ENCODE assay signal across 8 cellular contexts in the genomic region with DNA sequence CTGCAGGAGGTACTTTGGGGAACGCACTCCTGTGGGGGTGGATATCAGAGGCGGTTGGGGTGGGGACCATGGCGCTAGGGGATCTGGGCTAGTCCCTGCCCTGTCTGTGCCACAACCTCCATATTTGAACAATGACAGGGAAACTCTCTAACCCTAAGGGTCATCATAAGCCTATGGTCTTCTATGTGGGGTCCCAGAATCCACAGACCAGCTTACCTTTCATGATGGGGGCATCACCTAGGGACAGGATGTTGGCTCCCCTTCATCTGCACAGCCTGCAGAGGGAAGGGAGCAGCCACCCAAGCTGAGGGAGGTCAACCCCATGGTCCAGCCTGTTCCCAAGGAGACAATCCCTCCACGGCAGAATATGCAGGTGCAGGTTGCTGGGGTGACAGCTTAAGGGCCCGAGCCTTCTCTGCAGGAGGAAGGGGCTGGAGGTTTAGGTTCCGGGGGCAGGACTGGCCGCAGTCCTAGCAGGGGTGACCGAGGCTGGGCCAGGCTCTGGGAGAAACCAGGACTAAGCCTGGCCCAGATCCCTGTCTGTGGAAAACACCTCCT. TPM values are rescaled to one million over a fixed set of nuclear protein-coding genes. Genes with fewer than 3 reads are reported as not detected.
DNase-seq lines count a peak whose midpoint lies in the region; ATAC-seq, FAIRE-seq and TF ChIP-seq lines count a peak whose summit lies in the region.

No MANE protein-coding gene starts in this region.

- H3K4me3 Mint-ChIP-seq in activated T-cell treated with anti-CD3 and anti-CD28 coated beads, Interleukin-2, amount 50 U/mL, for 72 hours = peak overlapping the region; percentile 93 to 96

- peak overlapping the region; percentile 77 for H3K4me2 ChIP-seq in GM12878 (ENCODE audit: control insufficient read depth, insufficient read depth)

- H3K4me1 Mint-ChIP-seq in activated T-cell treated with anti-CD3 and anti-CD28 coated beads, Interleukin-2, amount 50 U/mL, for 72 hours (ENCODE audit: low read depth) = peaks cover 22% of the 10 kb centered on the region

- RAD21 ChIA-PET in GM12878 (lab: Charles Lee; ENCODE audit: unreplicated experiment) = interaction anchor here (0.9 to 1.1 kb wide), 3 partner anchors 76 to 191 kb away, joined by 3 to 4 read pairs (median 3); no protein-coding TSS in a partner anchor

- H3K27ac Mint-ChIP-seq in activated T-cell treated with anti-CD3 and anti-CD28 coated beads, Interleukin-2, amount 50 U/mL, for 72 hours = no peak overlapping the region

- CTCF ChIA-PET in GM12878 (lab: Yijun Ruan, JAX) = interaction anchor here (0.8 to 2.0 kb wide), 8 partner anchors 9 to 918 kb away, joined by 3 to 14 read pairs (median 4); partner anchors contain the start of genes ZNF646 and ZNF668

- H3K4me1 ChIP-seq in GM12878 (ENCODE audit: control insufficient read depth, insufficient read depth, low read length) = peaks cover 13% of the 10 kb centered on the region
- peaks cover 47% of the 10 kb centered on the region for H3K4me1 ChIP-seq in lower lobe of right lung
- peaks cover 12 to 36% (median 23%) of the 10 kb centered on the region in 4 donors for H3K4me1 ChIP-seq in transverse colon

- intact Hi-C loops in GM12878 (cut with micrococcal nuclease; ENCODE audit: unreplicated experiment) = loop anchor here (10.0 kb wide), 2 partner anchors 144 to 924 kb away; partner anchors contain the start of genes VKORC1 and ZNF267
- intact Hi-C loops in lower lobe of right lung (cut with DNase I) = no loop called here
- intact Hi-C loops in transverse colon (cut with DNase I; ENCODE audit: low total_unique reads) = loop anchor here (1.0 kb wide), 1 partner anchor 46 kb away; no protein-coding TSS in a partner anchor

- no peak for TF ChIP-seq CTCF in GM12878 (IDR thresholded peaks at IDR 0.05 in 2 of 3, conservative IDR thresholded peaks at IDR 0.05 in 1 of 3; ENCODE audit: control insufficient read depth in 2 of 3, extremely low read depth in 1 of 3, insufficient read depth in 1 of 3, low read depth in 3 of 3, low read length in 3 of 3)
- TF ChIP-seq CTCF in lower lobe of right lung (IDR thresholded peaks at IDR 0.05) = no peak
- TF ChIP-seq CTCF in transverse colon (IDR thresholded peaks at IDR 0.05) = no peak

- peak overlapping the region; percentile 82 for H3K9ac ChIP-seq in GM12878 (ENCODE audit: control insufficient read depth, insufficient read depth, low read length)

- in situ Hi-C loops in GM12878 (cut with MboI) = loop anchor here (10.0 kb wide), 2 partner anchors 764 to 924 kb away; partner anchors contain the start of gene ZNF267
- in situ Hi-C loops in transverse colon (cut with MboI; ENCODE audit: low pct_ligation_motif_present in 1 of 4, low pct_unique_long_range_greater_than_20kb in 1 of 4, low sequenced_read_pairs in 3 of 4) = loop anchor here in 1 of 4 donors (25.0 kb wide), 1 partner anchor 762 kb away; a partner anchor contains a TSS

- H3K9me3 Mint-ChIP-seq in activated T-cell treated with anti-CD3 and anti-CD28 coated beads, Interleukin-2, amount 50 U/mL, for 72 hours = no peaks in the 10 kb centered on the region

- SMC1A ChIA-PET in GM12878 (lab: Charles Lee; ENCODE audit: uncharacterized antibody, unreplicated experiment) = interaction anchor here (0.8 to 1.7 kb wide), 2 partner anchors 9 to 918 kb away, joined by 3 to 5 read pairs; no protein-coding TSS in a partner anchor

- POLR2A ChIA-PET in GM12878 (lab: Charles Lee) = interaction anchor here (0.6 to 1.2 kb wide), 5 partner anchors 9 to 923 kb away, joined by 3 to 7 read pairs (median 4); partner anchors contain the start of gene ZNF267

- H2AFZ ChIP-seq in GM12878 (ENCODE audit: control insufficient read depth, low read depth, low read length) = no peak overlapping the region

- H3K4me3 ChIP-seq in GM12878 (peak overlapping the region; percentile 99), lower lobe of right lung (peak overlapping the region; percentile 91), transverse colon (peak overlapping the region in 1 of 4 donors; percentile 88)

- H3K27me3 Mint-ChIP-seq in activated T-cell treated with anti-CD3 and anti-CD28 coated beads, Interleukin-2, amount 50 U/mL, for 72 hours (ENCODE audit: low read depth) = no peaks in the 10 kb centered on the region

- peaks cover 0 to 2% of the 10 kb centered on the region in 2 donors for H3K36me3 Mint-ChIP-seq in activated T-cell treated with anti-CD3 and anti-CD28 coated beads, Interleukin-2, amount 50 U/mL, for 72 hours (ENCODE audit: insufficient read depth in 2 of 2)

- H3K36me3 ChIP-seq in GM12878 (ENCODE audit: control insufficient read depth in 2 of 2, insufficient read depth in 2 of 2, low read length in 1 of 2) (0 out of 4 replicates have a peak, but pooled peaks cover 1 to 8% of the 10 kb centered on the region in 2 experiments), lower lobe of right lung (no peaks in the 10 kb centered on the region), transverse colon (no peaks in the 10 kb centered on the region)

- no peaks in the 10 kb centered on the region for H3K27me3 ChIP-seq in GM12878 (replicated peaks in 1 of 2; ENCODE audit: control insufficient read depth in 2 of 2, insufficient read depth in 2 of 2, low read length in 1 of 2)
- no peaks in the 10 kb centered on the region for H3K27me3 ChIP-seq in lower lobe of right lung (ENCODE audit: low read depth)
- no peaks in the 10 kb centered on the region for H3K27me3 ChIP-seq in transverse colon

- H3K9me3 ChIP-seq in GM12878 (replicated peaks; ENCODE audit: control insufficient read depth, insufficient read depth, low read length) (no peaks in the 10 kb centered on the region), lower lobe of right lung (no peaks in the 10 kb centered on the region), transverse colon (no peaks in the 10 kb centered on the region)

- DNase-seq in activated T-cell treated with anti-CD3 and anti-CD28 coated beads, Interleukin-2, amount 50 U/mL, for 72 hours = no peak
- DNase-seq in activated T-cell treated with anti-CD3 and anti-CD28 coated beads, Interleukin-2, amount 50 U/mL, for 48 hours = no peak
- DNase-seq in GM12878 (ENCODE audit: low read depth, low spot score) = no peak
- no peak for DNase-seq in lower lobe of right lung
- no peak for DNase-seq in transverse colon
- no peak for DNase-seq in stimulated activated CD4-positive, alpha-beta T cell treated with anti-CD3 and anti-CD28 coated beads, Interleukin-2, amount 100 ng/mL, for 48 hours
- no peak for DNase-seq in SIG-M5 (lab: John Stamatoyannopoulos, UW)
- DNase-seq in C1 segment of cervical spinal cord (lab: John Stamatoyannopoulos, UW) = no peak

- no peak for TF ChIP-seq EP300 in GM12878 (IDR thresholded peaks at IDR 0.05; ENCODE audit: borderline replicate concordance in 1 of 2, control insufficient read depth in 1 of 2, low read depth in 2 of 2, low read length in 2 of 2)
- TF ChIP-seq EP300 in transverse colon (IDR thresholded peaks at IDR 0.05; ENCODE audit: low read depth) = no peak

- peaks cover 19% of the 10 kb centered on the region for H3K79me2 ChIP-seq in GM12878 (ENCODE audit: control insufficient read depth, insufficient read depth, low read length)

- H3K27ac ChIP-seq in GM12878 (ENCODE audit: control insufficient read depth, insufficient read depth) = peak overlapping the region; percentile 82
- H3K27ac ChIP-seq in lower lobe of right lung = peak overlapping the region; percentile 94
- H3K27ac ChIP-seq in transverse colon = peak overlapping the region; percentile 91 to 97 (median 94)

- TF ChIP-seq POLR2A in GM12878 (IDR thresholded peaks at IDR 0.05; ENCODE audit: low read depth, low read length) (no peak), transverse colon (IDR thresholded peaks at IDR 0.05) (no peak)

- FAIRE-seq in GM12878 (lab: Jason Lieb, UNC) = no peak

- no TSS peak for BruUV-seq in GM12878 (replicated peaks; lab: Mats Ljungman, UMichigan)

- H4K20me1 ChIP-seq in GM12878 (ENCODE audit: control insufficient read depth, insufficient read depth) = no peaks in the 10 kb centered on the region

- WGBS in GM12878 (ENCODE audit: insufficient coverage, insufficient replicate concordance, low lambda C conversion rate, missing lambda C conversion rate) = 90% methylated on average over 8 of the region's 8 CpGs
- 79% methylated on average over 8 of the region's 8 CpGs; no CpG with 5 or more reads in 1 of the 2 donors for WGBS in transverse colon (ENCODE audit: low coverage in 1 of 2), 2 donors

- TF ChIP-seq RAD21 in GM12878 (IDR thresholded peaks at IDR 0.05; ENCODE audit: insufficient read depth, low read depth, low read length) = no peak

- ATAC-seq in activated T-cell treated with anti-CD3 and anti-CD28 coated beads, Interleukin-2, amount 50 U/mL, for 72 hours (replicated peaks in 1 of 2) = peak in 1 of 2 donors; percentile 1
- ATAC-seq in GM12878 = no peak
- ATAC-seq in lower lobe of right lung = no peak

RNA-seq across cellular contexts. Expression of gene ORAI3, which starts 1.7 kb away (rescaled TPM):
- total RNA-seq in activated T-cell treated with anti-CD3 and anti-CD28 coated beads, Interleukin-2, amount 50 U/mL, for 72 hours = 10 to 100 TPM; 13.6 to 15.6 TPM
- total RNA-seq in GM12878 (2013; cell fraction: nucleolus; rRNA removed) = 14.8 and 15.5 TPM in 2 replicates
- total RNA-seq in GM12878 (2014; rRNA removed) (19.5 and 22.4 TPM in 2 replicates), GM12878 (2014; rRNA removed; fragmentation: Illumina TruSeq; extraction: Trizol) (7.0 and 7.2 TPM in 2 replicates), GM12878 (2021) (17.3 TPM in 2 replicates), lower lobe of right lung (30.2 TPM), transverse colon (10 to 100 TPM; 24.8 to 45.6 (median 31.3) TPM)
- polyA plus RNA-seq in GM12878 (2011; ENCODE audit: low read depth) = 9.1 TPM
- polyA plus RNA-seq in GM12878 (2011; rRNA removed) (8.3 and 15.2 TPM in 2 replicates), GM12878 (2014; fragmentation: Illumina TruSeq; extraction: Trizol) (5.6 and 8.6 TPM in 2 replicates), GM12878 (2014; fragmentation: Nextera tagmentation; extraction: Ambion mirVana) (1 to 10 TPM; 3.4 to 8.5 TPM), GM12878 (2014; rRNA removed) (18.6 and 19.7 TPM in 2 replicates), GM12878 (2016; fragmentation: Nextera tagmentation; extraction: Ambion mirVana) (10 to 100 TPM; 21.3 to 21.9 TPM)
- 23.5 and 26.1 TPM in 2 replicates for polyA plus RNA-seq in GM12878 (2011; cell fraction: cytosol; rRNA removed)
- 12.2 and 17.5 TPM in 2 replicates for polyA plus RNA-seq in GM12878 (2011; cell fraction: nucleus; rRNA removed)
- polyA plus RNA-seq in GM12878 (2012) = 19.4 and 25.7 TPM in 2 replicates
- polyA minus RNA-seq in GM12878 (2011; rRNA and poly(A)+ RNA removed) = 16.2 and 26.9 TPM in 2 replicates
- 6.3 and 9.1 TPM in 2 replicates for polyA minus RNA-seq in GM12878 (2011; cell fraction: cytosol; rRNA and poly(A)+ RNA removed)
- 8.0 and 8.9 TPM in 2 replicates for polyA minus RNA-seq in GM12878 (2011; cell fraction: nucleus; rRNA and poly(A)+ RNA removed)

RNA-seq across cellular contexts. Expression of gene SETD1A, which starts 7.0 kb away (rescaled TPM):
- 10 to 100 TPM; 19.1 to 25.5 TPM for total RNA-seq in activated T-cell treated with anti-CD3 and anti-CD28 coated beads, Interleukin-2, amount 50 U/mL, for 72 hours
- 9.8 and 13.3 TPM in 2 replicates for total RNA-seq in GM12878 (2013; cell fraction: nucleolus; rRNA removed)
- total RNA-seq in GM12878 (2014; rRNA removed) = 1.7 and 3.6 TPM in 2 replicates
- 2.0 and 2.1 TPM in 2 replicates for total RNA-seq in GM12878 (2014; rRNA removed; fragmentation: Illumina TruSeq; extraction: Trizol)
- total RNA-seq in GM12878 (2021) = 20.6 and 25.9 TPM in 2 replicates
- 7.8 TPM for polyA plus RNA-seq in GM12878 (2011; ENCODE audit: low read depth)
- 0.37 and 1.5 TPM in 2 replicates for polyA plus RNA-seq in GM12878 (2011; rRNA removed)
- 1.5 and 1.6 TPM in 2 replicates for polyA plus RNA-seq in GM12878 (2011; cell fraction: cytosol; rRNA removed)
- polyA plus RNA-seq in GM12878 (2011; cell fraction: nucleus; rRNA removed) = 9.6 and 18.4 TPM in 2 replicates
- polyA plus RNA-seq in GM12878 (2012) = 9.9 and 23.0 TPM in 2 replicates
- 8.9 and 11.4 TPM in 2 replicates for polyA plus RNA-seq in GM12878 (2014; fragmentation: Illumina TruSeq; extraction: Trizol)
- polyA plus RNA-seq in GM12878 (2014; fragmentation: Nextera tagmentation; extraction: Ambion mirVana) = under 1 TPM; 0.02 to 0.18 TPM
- 10.6 and 15.2 TPM in 2 replicates for polyA plus RNA-seq in GM12878 (2014; rRNA removed)
- 1 to 10 TPM; 6.1 to 7.4 TPM for polyA plus RNA-seq in GM12878 (2016; fragmentation: Nextera tagmentation; extraction: Ambion mirVana)
- 1.6 and 2.2 TPM in 2 replicates for polyA minus RNA-seq in GM12878 (2011; rRNA and poly(A)+ RNA removed)
- 4.3 and 11.0 TPM in 2 replicates for polyA minus RNA-seq in GM12878 (2011; cell fraction: cytosol; rRNA and poly(A)+ RNA removed)
- polyA minus RNA-seq in GM12878 (2011; cell fraction: nucleus; rRNA and poly(A)+ RNA removed) = 3.6 and 8.7 TPM in 2 replicates
- 15.0 TPM for total RNA-seq in lower lobe of right lung
- 10 to 100 TPM in 3 of 4 donors, 1 to 10 TPM in 1; 5.3 to 37.0 (median 10.8) TPM for total RNA-seq in transverse colon

RNA-seq across cellular contexts. Expression of gene FBXL19, which starts 27.2 kb away (rescaled TPM):
- total RNA-seq in activated T-cell treated with anti-CD3 and anti-CD28 coated beads, Interleukin-2, amount 50 U/mL, for 72 hours = 10 to 100 TPM; 24.9 to 25.7 TPM
- total RNA-seq in GM12878 (2013; cell fraction: nucleolus; rRNA removed) = 18.6 and 24.2 TPM in 2 replicates
- total RNA-seq in GM12878 (2014; rRNA removed) = 19.8 and 23.6 TPM in 2 replicates
- 6.2 and 6.8 TPM in 2 replicates for total RNA-seq in GM12878 (2014; rRNA removed; fragmentation: Illumina TruSeq; extraction: Trizol)
- total RNA-seq in GM12878 (2021) = 27.5 and 32.1 TPM in 2 replicates
- polyA plus RNA-seq in GM12878 (2011; ENCODE audit: low read depth) = 3.2 TPM
- polyA plus RNA-seq in GM12878 (2011; rRNA removed) = 4.7 and 11.5 TPM in 2 replicates
- 14.3 and 20.2 TPM in 2 replicates for polyA plus RNA-seq in GM12878 (2011; cell fraction: cytosol; rRNA removed)
- 35.4 and 47.5 TPM in 2 replicates for polyA plus RNA-seq in GM12878 (2011; cell fraction: nucleus; rRNA removed)
- polyA plus RNA-seq in GM12878 (2012) = 13.5 and 15.5 TPM in 2 replicates
- 1.5 and 3.8 TPM in 2 replicates for polyA plus RNA-seq in GM12878 (2014; fragmentation: Illumina TruSeq; extraction: Trizol)
- polyA plus RNA-seq in GM12878 (2014; fragmentation: Nextera tagmentation; extraction: Ambion mirVana) = under 1 TPM in 1 of 2 experiments, not detected in 1; 0.02 TPM
- polyA plus RNA-seq in GM12878 (2014; rRNA removed) = 15.5 and 18.7 TPM in 2 replicates
- polyA plus RNA-seq in GM12878 (2016; fragmentation: Nextera tagmentation; extraction: Ambion mirVana) = under 1 TPM; 0.66 TPM
- polyA minus RNA-seq in GM12878 (2011; rRNA and poly(A)+ RNA removed) = 6.6 and 15.9 TPM in 2 replicates
- polyA minus RNA-seq in GM12878 (2011; cell fraction: cytosol; rRNA and poly(A)+ RNA removed) = 12.9 and 18.2 TPM in 2 replicates
- polyA minus RNA-seq in GM12878 (2011; cell fraction: nucleus; rRNA and poly(A)+ RNA removed) = 6.0 and 13.4 TPM in 2 replicates
- 14.5 TPM for total RNA-seq in lower lobe of right lung
- 10 to 100 TPM; 19.3 to 45.3 (median 20.3) TPM for total RNA-seq in transverse colon

RNA-seq across cellular contexts. Expression of gene HSD3B7, which starts 34.4 kb away (rescaled TPM):
- total RNA-seq in activated T-cell treated with anti-CD3 and anti-CD28 coated beads, Interleukin-2, amount 50 U/mL, for 72 hours = 1 to 10 TPM; 2.4 to 4.7 TPM
- 1.9 and 2.2 TPM in 2 replicates for total RNA-seq in GM12878 (2013; cell fraction: nucleolus; rRNA removed)
- total RNA-seq in GM12878 (2014; rRNA removed) = 1.0 and 1.3 TPM in 2 replicates
- 0.18 and 0.32 TPM in 2 replicates for total RNA-seq in GM12878 (2014; rRNA removed; fragmentation: Illumina TruSeq; extraction: Trizol)
- 1.1 and 1.3 TPM in 2 replicates for total RNA-seq in GM12878 (2021)
- 0.16 TPM for polyA plus RNA-seq in GM12878 (2011; ENCODE audit: low read depth)
- 0.27 and 0.65 TPM in 2 replicates for polyA plus RNA-seq in GM12878 (2011; rRNA removed)
- 1.3 and 1.9 TPM in 2 replicates for polyA plus RNA-seq in GM12878 (2011; cell fraction: cytosol; rRNA removed)
- 4.5 and 6.1 TPM in 2 replicates for polyA plus RNA-seq in GM12878 (2011; cell fraction: nucleus; rRNA removed)
- 0.37 and 0.42 TPM in 2 replicates for polyA plus RNA-seq in GM12878 (2012)
- 0.17 and 0.48 TPM in 2 replicates for polyA plus RNA-seq in GM12878 (2014; fragmentation: Illumina TruSeq; extraction: Trizol)
- polyA plus RNA-seq in GM12878 (2014; fragmentation: Nextera tagmentation; extraction: Ambion mirVana) = under 1 TPM; 0.18 to 0.40 TPM
- polyA plus RNA-seq in GM12878 (2014; rRNA removed) = 1.5 and 1.8 TPM in 2 replicates
- polyA plus RNA-seq in GM12878 (2016; fragmentation: Nextera tagmentation; extraction: Ambion mirVana) = under 1 TPM in 1 of 2 experiments, not detected in 1; 0.46 TPM
- polyA minus RNA-seq in GM12878 (2011; rRNA and poly(A)+ RNA removed) = 0.46 TPM in 1 of 2 replicates, not detected in the other
- polyA minus RNA-seq in GM12878 (2011; cell fraction: cytosol; rRNA and poly(A)+ RNA removed) = not detected in 2 replicates
- polyA minus RNA-seq in GM12878 (2011; cell fraction: nucleus; rRNA and poly(A)+ RNA removed) = 0.60 and 1.4 TPM in 2 replicates
- total RNA-seq in lower lobe of right lung = 23.6 TPM
- 10 to 100 TPM in 3 of 4 donors, 1 to 10 TPM in 1; 7.0 to 31.8 (median 29.6) TPM for total RNA-seq in transverse colon

RNA-seq across cellular contexts. Expression of gene CTF1, which starts 54.2 kb away (rescaled TPM):
- under 1 TPM; 0.25 to 0.72 TPM for total RNA-seq in activated T-cell treated with anti-CD3 and anti-CD28 coated beads, Interleukin-2, amount 50 U/mL, for 72 hours
- total RNA-seq in GM12878 (2013; cell fraction: nucleolus; rRNA removed) = not detected in 2 replicates
- 0.05 and 0.11 TPM in 2 replicates for total RNA-seq in GM12878 (2014; rRNA removed)
- 0.09 and 0.14 TPM in 2 replicates for total RNA-seq in GM12878 (2014; rRNA removed; fragmentation: Illumina TruSeq; extraction: Trizol)
- 0.45 and 0.46 TPM in 2 replicates for total RNA-seq in GM12878 (2021)
- not detected for polyA plus RNA-seq in GM12878 (2011; ENCODE audit: low read depth)
- polyA plus RNA-seq in GM12878 (2011; rRNA removed) = 0.11 TPM in 1 of 2 replicates, not detected in the other
- 0.07 and 0.13 TPM in 2 replicates for polyA plus RNA-seq in GM12878 (2011; cell fraction: cytosol; rRNA removed)
- polyA plus RNA-seq in GM12878 (2011; cell fraction: nucleus; rRNA removed) = 0.15 and 0.23 TPM in 2 replicates
- polyA plus RNA-seq in GM12878 (2012) = 0.13 and 0.19 TPM in 2 replicates
- polyA plus RNA-seq in GM12878 (2014; fragmentation: Illumina TruSeq; extraction: Trizol) = 0.16 TPM in 1 of 2 replicates, not detected in the other
- under 1 TPM in 1 of 2 experiments, not detected in 1; 0.04 TPM for polyA plus RNA-seq in GM12878 (2014; fragmentation: Nextera tagmentation; extraction: Ambion mirVana)
- polyA plus RNA-seq in GM12878 (2014; rRNA removed) = 0.22 and 0.34 TPM in 2 replicates
- not detected for polyA plus RNA-seq in GM12878 (2016; fragmentation: Nextera tagmentation; extraction: Ambion mirVana)
- polyA minus RNA-seq in GM12878 (2011; rRNA and poly(A)+ RNA removed) = 0.57 and 0.80 TPM in 2 replicates
- polyA minus RNA-seq in GM12878 (2011; cell fraction: cytosol; rRNA and poly(A)+ RNA removed) = not detected in 2 replicates
- 0.48 and 0.57 TPM in 2 replicates for polyA minus RNA-seq in GM12878 (2011; cell fraction: nucleus; rRNA and poly(A)+ RNA removed)
- total RNA-seq in lower lobe of right lung = 10.3 TPM
- total RNA-seq in transverse colon = under 1 TPM in 2 of 4 donors, not detected in 2; 0.82 to 0.95 TPM
